26 cellular contexts compared by ENCODE assay signal in genomic region chr4:183180621-183181020, GRCh38.
"Had no signal": no experiment of that assay in that cellular context is flagged by ENCODE, and none has a peak within 500 bp of the region (broad histone marks: within the 10 kb centered on the region; RNA-seq: fewer than 3 reads in every experiment).

No MANE protein-coding gene starts in this region.

- H3K27me3 Mint-ChIP-seq: activated naive CD4-positive, alpha-beta T cell treated with anti-CD3 and anti-CD28 coated beads, Interleukin-2, amount 50 U/mL, for 24 hours had no signal

- H3K36me3 ChIP-seq: breast epithelium, Peyer's patch, WERI-Rb-1 had no signal

- ATAC-seq: activated CD8-positive, alpha-beta T cell treated with anti-CD3 and anti-CD28 coated beads, Interleukin-2, amount 10 ng/mL, durations not matched to agents 7 days and 5 days; body of pancreas; PC-3 had no signal

- H3K4me3 Mint-ChIP-seq: activated CD4-positive, alpha-beta T cell treated with anti-CD3 and anti-CD28 coated beads, Interleukin-2, amount 10 ng/mL, durations not matched to agents 7 days and 5 days; activated CD8-positive, alpha-beta T cell treated with anti-CD3 and anti-CD28 coated beads, Interleukin-2, amount 10 ng/mL, durations not matched to agents 7 days and 5 days; activated naive CD4-positive, alpha-beta T cell treated with anti-CD3 and anti-CD28 coated beads, Interleukin-2, amount 50 U/mL, for 24 hours; activated naive CD8-positive, alpha-beta T cell treated with anti-CD3 and anti-CD28 coated beads, Interleukin-2, amount 10 ng/mL, durations not matched to agents 7 days and 5 days; activated T-cell treated with anti-CD3 and anti-CD28 coated beads, Interleukin-2, amount 50 U/mL, for 24 hours had no signal

- H3K4me1 ChIP-seq: breast epithelium, Peyer's patch had no signal

- H3K27me3 ChIP-seq: body of pancreas, breast epithelium, Peyer's patch had no signal

- H3K4me3 ChIP-seq: body of pancreas, breast epithelium, Peyer's patch had no signal

- H3K9me3 ChIP-seq: body of pancreas, breast epithelium, Peyer's patch had no signal

- DNase-seq: activated CD4-positive, alpha-beta T cell treated with anti-CD3 and anti-CD28 coated beads, Interleukin-2, amount 10 ng/mL, durations not matched to agents 7 days and 5 days; activated CD4-positive, alpha-beta T cell treated with anti-CD3 and anti-CD28 coated beads, Interleukin-2, amount 50 U/mL, for 48 hours; activated CD8-positive, alpha-beta T cell treated with anti-CD3 and anti-CD28 coated beads, Interleukin-2, amount 10 ng/mL, durations not matched to agents 7 days and 5 days; activated gamma-delta T cell; activated naive CD4-positive, alpha-beta T cell treated with Interleukin-2 at 50 U/mL for 16 hours; activated naive CD8-positive, alpha-beta T cell treated with anti-CD3 and anti-CD28 coated beads, Interleukin-2, amount 10 ng/mL, durations not matched to agents 7 days and 5 days; activated T-cell treated with anti-CD3 and anti-CD28 coated beads, Interleukin-2, amount 50 U/mL, for 24 hours; body of pancreas; NCI-H1092 treated with DMSO at 0.1 percent for 48 hours; NCI-H146; NCI-H187; NCI-H2029 treated with DMSO at 0.1 percent for 48 hours; NCI-H2107; NCI-H2171; NCI-H524 treated with DMSO at 0.1 percent for 48 hours; NCI-H748 treated with DMSO at 0.1 percent for 48 hours; NK-92 treated with Interleukin-12 subunit alpha and Interleukin-12 subunit beta, amount 100 ng/mL, for 24 hours; PC-3; Peyer's patch; RPMI8226; SIG-M5; T1000; WERI-Rb-1 had no signal

- H3K27ac Mint-ChIP-seq: activated CD4-positive, alpha-beta T cell treated with anti-CD3 and anti-CD28 coated beads, Interleukin-2, amount 10 ng/mL, durations not matched to agents 7 days and 5 days; activated CD8-positive, alpha-beta T cell treated with anti-CD3 and anti-CD28 coated beads, Interleukin-2, amount 10 ng/mL, durations not matched to agents 7 days and 5 days; activated naive CD4-positive, alpha-beta T cell treated with anti-CD3 and anti-CD28 coated beads, Interleukin-2, amount 50 U/mL, for 24 hours; activated naive CD8-positive, alpha-beta T cell treated with anti-CD3 and anti-CD28 coated beads, Interleukin-2, amount 10 ng/mL, durations not matched to agents 7 days and 5 days; activated T-cell treated with anti-CD3 and anti-CD28 coated beads, Interleukin-2, amount 50 U/mL, for 24 hours; activated T-helper 2 cell treated with anti-CD3 and anti-CD28 coated beads, Interferon-gamma antibody, Interleukin-2, Interleukin-4, amounts not matched to agents 10 μg/mL and 5 μg/mL and 100 μg/mL, durations not matched to agents 14 hours and 24 hours and 36 hours had no signal

- H3K27ac ChIP-seq: body of pancreas, breast epithelium, Peyer's patch, WERI-Rb-1 had no signal
